ENCODE assay signal across 1 cellular context in genomic region chr6:149254241-149254640, GRCh38.
TF ChIP-seq lines count a peak whose summit lies in the region.

No MANE protein-coding gene starts in this region.

TF ChIP-seq in K562, 482 proteins besides CTCF, POLR2A, EP300 and RAD21 (continued from another document):
- TF ChIP-seq ZNF707 (CRISPR knock-in tag; conservative IDR thresholded peaks at IDR 0.05): no peak
- TF ChIP-seq RBM25 (IDR thresholded peaks at IDR 0.05; ENCODE audit: low read depth, low read length, severe bottlenecking): no peak
- TF ChIP-seq ZC3H11A (IDR thresholded peaks at IDR 0.05; ENCODE audit: low read depth, low read length): no peak
- peak; percentile 85 for TF ChIP-seq PKNOX1 (IDR thresholded peaks at IDR 0.05)
- peak; percentile 26 for TF ChIP-seq ZFP36 (IDR thresholded peaks at IDR 0.05; ENCODE audit: low read depth, low read length, partially characterized antibody)
